ENCODE assay signal across 18 cellular contexts in genomic region chr4:132992686-132993085, GRCh38.
DNase-seq lines count a peak whose midpoint lies in the region; ATAC-seq and TF ChIP-seq lines count a peak whose summit lies in the region.
"Had no signal": no experiment of that assay in that cellular context is flagged by ENCODE, and none has a peak within 500 bp of the region (broad histone marks: within the 10 kb centered on the region; RNA-seq: fewer than 3 reads in every experiment).

No MANE protein-coding gene starts in this region.

- no peaks in the 10 kb centered on the region for H3K27me3 Mint-ChIP-seq in endodermal cell (ENCODE audit: insufficient read depth)

- no peak for TF ChIP-seq CTCF in endodermal cell (conservative IDR thresholded peaks at IDR 0.05)

- ATAC-seq in HG02798 (IDR thresholded peaks at IDR 0.05; ENCODE audit: poor library complexity, unreplicated experiment) (no peak), HG02588 (IDR thresholded peaks at IDR 0.05; ENCODE audit: unreplicated experiment) (no peak)

- H3K4me1 ChIP-seq in Karpas-422 (ENCODE audit: low read length) (no peaks in the 10 kb centered on the region), endodermal cell (ENCODE audit: control insufficient read depth, insufficient read depth, low read length) (peaks cover 6% of the 10 kb centered on the region)
- H3K4me1 ChIP-seq: HAP-1 had no signal

- no peak overlapping the region for H3K9ac ChIP-seq in Karpas-422 (ENCODE audit: low read length)
- H3K9ac ChIP-seq in endodermal cell (ENCODE audit: extremely low read depth, low read length, poor library complexity, severe bottlenecking) = no peak overlapping the region
- H3K9ac ChIP-seq: SK-N-SH had no signal

- H4K20me1 ChIP-seq in Karpas-422 (ENCODE audit: insufficient read depth, low read depth, low read length) = no peaks in the 10 kb centered on the region

- no peak for DNase-seq in Karpas-422
- no peak for DNase-seq in endodermal cell
- peak; percentile 24 for DNase-seq in inferior parietal cortex (ENCODE audit: extremely low spot score)
- DNase-seq in putamen (ENCODE audit: low spot score) = peak; percentile 33
- no peak for DNase-seq in activated CD8-positive, alpha-beta memory T cell treated with anti-CD3 and anti-CD28 coated beads, Interleukin-2, amount 50 U/mL, for 4 hours
- no peak for DNase-seq in DMS53 (lab: John Stamatoyannopoulos, UW)
- DNase-seq: DND-41, GDM1, NCI-H1105, NCI-H2081, NCI-H524, NCI-H82, SHP77, SK-N-SH had no signal

- H3K9me3 ChIP-seq in Karpas-422 (ENCODE audit: low read length) = peaks cover 4% of the 10 kb centered on the region
- H3K9me3 ChIP-seq in endodermal cell (ENCODE audit: control insufficient read depth, low read length) = no peaks in the 10 kb centered on the region
- H3K9me3 ChIP-seq: HAP-1, SK-N-SH had no signal

- H3K9me3 Mint-ChIP-seq in endodermal cell = no peaks in the 10 kb centered on the region

- no peaks in the 10 kb centered on the region for H3K79me2 ChIP-seq in Karpas-422 (ENCODE audit: low read length)

- peak overlapping the region; percentile 74; the same call in 1 of the 2 replicates for H2AFZ ChIP-seq in Karpas-422 (ENCODE audit: low read length)

- H3K36me3 Mint-ChIP-seq in endodermal cell (ENCODE audit: low read depth) = no peaks in the 10 kb centered on the region

- H3K27ac Mint-ChIP-seq in endodermal cell = peak overlapping the region; percentile 48

- no peak overlapping the region for H3K4me3 Mint-ChIP-seq in endodermal cell

- no peaks in the 10 kb centered on the region for H3K36me3 ChIP-seq in Karpas-422 (ENCODE audit: insufficient read depth, low read length)
- H3K36me3 ChIP-seq in endodermal cell (ENCODE audit: control insufficient read depth, insufficient read depth, low read length) = no peaks in the 10 kb centered on the region
- H3K36me3 ChIP-seq: HAP-1 had no signal

- H3K4me3 ChIP-seq in Karpas-422 (ENCODE audit: low read length) = no peak overlapping the region
- H3K4me3 ChIP-seq in endodermal cell (ENCODE audit: low read length) = no peak overlapping the region
- H3K4me3 ChIP-seq: HAP-1 had no signal

- WGBS in endodermal cell (ENCODE audit: insufficient coverage in 1 of 2, insufficient read length in 1 of 2), 2 experiments = 92 to 96% methylated on average over 2 of the region's 2 CpGs

- H3K27ac ChIP-seq in Karpas-422 (ENCODE audit: low read length) (no peak overlapping the region), endodermal cell (ENCODE audit: low read depth, low read length) (no peak overlapping the region)
- H3K27ac ChIP-seq: C4-2B had no signal

- H3K27me3 ChIP-seq in Karpas-422 (ENCODE audit: low read length) = no peaks in the 10 kb centered on the region
- no peaks in the 10 kb centered on the region for H3K27me3 ChIP-seq in endodermal cell (ENCODE audit: control insufficient read depth, insufficient read depth, low read length, poor library complexity, severe bottlenecking)

- H3K9me2 ChIP-seq in Karpas-422 (replicated peaks; ENCODE audit: insufficient read depth, low read length) = no peaks in the 10 kb centered on the region
- H3K9me2 ChIP-seq: SK-N-SH had no signal

- H3K4me2 ChIP-seq in Karpas-422 (ENCODE audit: low read depth, low read length, poor library complexity, severe bottlenecking) = no peak overlapping the region
- H3K4me2 ChIP-seq: SK-N-SH had no signal

- H3K4me1 Mint-ChIP-seq in endodermal cell = peaks cover 13% of the 10 kb centered on the region

Comparison
In these comparisons a context has a peak if more than half of its experiments do, and no peak if none do; other contexts are left out.
1. DNase-seq: peak in inferior parietal cortex (single experiment) and putamen (single experiment); none in Karpas-422 (single experiment), endodermal cell (single experiment), activated CD8-positive, alpha-beta memory T cell treated with anti-CD3 and anti-CD28 coated beads, Interleukin-2, amount 50 U/mL, for 4 hours (single experiment) and DMS53 (single experiment).